ENCODE assay signal across 8 cellular contexts in genomic region chr15:67146214-67146613, GRCh38.
DNase-seq lines count a peak whose midpoint lies in the region; ATAC-seq, FAIRE-seq and TF ChIP-seq lines count a peak whose summit lies in the region.

No MANE protein-coding gene starts in this region.

- H3K79me2 ChIP-seq in PC-3 (ENCODE audit: low read length) (peaks cover 86% of the 10 kb centered on the region), endothelial cell of umbilical vein (ENCODE audit: control insufficient read depth, insufficient read depth, low read length) (peaks cover 86% of the 10 kb centered on the region), neural progenitor cell (ENCODE audit: low read depth) (peaks cover 55% of the 10 kb centered on the region)

- CTCF ChIA-PET in CD8-positive, alpha-beta memory T cell (lab: Charles Lee), result no interaction called here
- CTCF ChIA-PET in PC-3 (lab: Charles Lee) (no interaction called here), endothelial cell of umbilical vein (lab: Charles Lee) (interaction anchor here (1.1 to 1.4 kb wide), 4 partner anchors 8 to 200 kb away, joined by 3 to 4 read pairs (median 4); no protein-coding TSS in a partner anchor)

- peaks cover 0 to 2% of the 10 kb centered on the region in 2 donors for H3K27me3 Mint-ChIP-seq in CD8-positive, alpha-beta memory T cell
- H3K27me3 Mint-ChIP-seq in neural progenitor cell (ENCODE audit: insufficient read depth, low read depth), result peaks cover 3% of the 10 kb centered on the region

- ATAC-seq in PC-3, result peak; percentile 4

- no peaks in the 10 kb centered on the region for H4K20me1 ChIP-seq in PC-3 (ENCODE audit: low read length)
- H4K20me1 ChIP-seq in endothelial cell of umbilical vein (replicated peaks; ENCODE audit: control insufficient read depth, extremely low read depth, insufficient read depth, low read length), result no peaks in the 10 kb centered on the region
- H4K20me1 ChIP-seq in neural progenitor cell (ENCODE audit: low read depth), result peaks cover 59% of the 10 kb centered on the region

- dilution Hi-C loops in endothelial cell of umbilical vein (cut with MboI; ENCODE audit: extremely low pct_ligation_motif_present, low sequenced_read_pairs), result no loop called here

- no peaks in the 10 kb centered on the region for H3K9me3 Mint-ChIP-seq in CD8-positive, alpha-beta memory T cell
- no peaks in the 10 kb centered on the region for H3K9me3 Mint-ChIP-seq in neural progenitor cell

- peak overlapping the region; percentile 29 to 98 (median 85) for H3K27ac Mint-ChIP-seq in CD8-positive, alpha-beta memory T cell
- H3K27ac Mint-ChIP-seq in neural progenitor cell, result peak overlapping the region; percentile 89

- BruUV-seq in PC-3 (replicated peaks; lab: Mats Ljungman, UMichigan), result no TSS peak
- no TSS peak for BruUV-seq in endothelial cell of umbilical vein (replicated peaks; lab: Mats Ljungman, UMichigan)

- H3K36me3 ChIP-seq in CD8-positive, alpha-beta memory T cell (ENCODE audit: insufficient read depth, low read length), result no peaks in the 10 kb centered on the region
- H3K36me3 ChIP-seq in PC-3 (ENCODE audit: low read depth, low read length), result peaks cover 8% of the 10 kb centered on the region
- no peaks in the 10 kb centered on the region for H3K36me3 ChIP-seq in endothelial cell of umbilical vein (ENCODE audit: control insufficient read depth in 2 of 2, extremely low read depth in 1 of 2, insufficient read depth in 2 of 2, low read length in 2 of 2)
- no peaks in the 10 kb centered on the region for H3K36me3 ChIP-seq in neural progenitor cell

- peaks cover 90 to 99% (median 96%) of the 10 kb centered on the region in 3 donors for H3K4me1 Mint-ChIP-seq in CD8-positive, alpha-beta memory T cell
- peaks cover 94% of the 10 kb centered on the region for H3K4me1 Mint-ChIP-seq in neural progenitor cell

- no peak for DNase-seq in CD8-positive, alpha-beta memory T cell
- DNase-seq in PC-3 (peak; percentile 61), endothelial cell of umbilical vein (ENCODE audit: low read depth, low spot score) (peak; percentile 78), neural progenitor cell (ENCODE audit: low spot score) (no peak), lower leg skin (ENCODE audit: low spot score in 2 of 2) (no peak), SIG-M5 treated with dmso at 0.1 percent for 504 hours (lab: John Stamatoyannopoulos, UW; ENCODE audit: unreplicated experiment) (no peak), NCI-H2081 treated with DMSO at 0.1 percent for 48 hours (lab: John Stamatoyannopoulos, UW) (no peak), hypothalamus (lab: John Stamatoyannopoulos, UW) (no peak)

- H3K4me3 Mint-ChIP-seq in CD8-positive, alpha-beta memory T cell, result peak overlapping the region in 3 of 7 donors; percentile 17 to 72 (median 22)
- no peak overlapping the region for H3K4me3 Mint-ChIP-seq in neural progenitor cell

- H3F3A ChIP-seq in PC-3 (ENCODE audit: low read length, unreplicated experiment) (peaks cover 5% of the 10 kb centered on the region), neural progenitor cell (ENCODE audit: low read depth) (peaks cover 43% of the 10 kb centered on the region)

- no peaks in the 10 kb centered on the region for H3K9me2 ChIP-seq in PC-3 (replicated peaks; ENCODE audit: low read length)

- TF ChIP-seq POLR2A in endothelial cell of umbilical vein (IDR thresholded peaks at IDR 0.05; ENCODE audit: low read depth, low read length) (no peak), lower leg skin (IDR thresholded peaks at IDR 0.05) (no peak)

- 27 to 45% methylated on average over 6 of the region's 6 CpGs for WGBS in lower leg skin, 2 donors

- no peaks in the 10 kb centered on the region for H3K9me3 ChIP-seq in CD8-positive, alpha-beta memory T cell (ENCODE audit: low read length)
- H3K9me3 ChIP-seq in PC-3 (ENCODE audit: low read length) (no peaks in the 10 kb centered on the region), endothelial cell of umbilical vein (replicated peaks; ENCODE audit: control insufficient read depth, insufficient read depth, low read length) (no peaks in the 10 kb centered on the region), neural progenitor cell (ENCODE audit: low read depth) (no peaks in the 10 kb centered on the region)

- H3K9ac ChIP-seq in PC-3 (ENCODE audit: low read length) (peak overlapping the region; percentile 94), endothelial cell of umbilical vein (replicated peaks; ENCODE audit: extremely low read depth, insufficient read depth, low read length) (peak overlapping the region; percentile 92), neural progenitor cell (no peak overlapping the region)

- intact Hi-C loops in PC-3 (cut with micrococcal nuclease) (no loop called here), endothelial cell of umbilical vein (cut with micrococcal nuclease) (loop anchor here (1.0 to 5.0 kb wide), 4 partner anchors 18 to 134 kb away; no protein-coding TSS in a partner anchor), lower leg skin (cut with DNase I; ENCODE audit: low total_unique reads) (no loop called here)

- no peaks in the 10 kb centered on the region for H3K9me1 ChIP-seq in endothelial cell of umbilical vein (replicated peaks; ENCODE audit: control insufficient read depth, extremely low read depth, insufficient read depth, low read length)

- H3K36me3 Mint-ChIP-seq in CD8-positive, alpha-beta memory T cell, result peaks cover 0 to 14% (median 6%) of the 10 kb centered on the region in 3 donors
- no peaks in the 10 kb centered on the region for H3K36me3 Mint-ChIP-seq in neural progenitor cell

- no peak overlapping the region for H3K4me3 ChIP-seq in CD8-positive, alpha-beta memory T cell (ENCODE audit: low read length)
- H3K4me3 ChIP-seq in PC-3 (ENCODE audit: low read length), result no peak overlapping the region
- no peak overlapping the region for H3K4me3 ChIP-seq in endothelial cell of umbilical vein (replicated peaks in 1 of 3; ENCODE audit: insufficient read depth in 1 of 3, low read depth in 1 of 3, low read length in 3 of 3)
- no peak overlapping the region for H3K4me3 ChIP-seq in neural progenitor cell
- H3K4me3 ChIP-seq in lower leg skin (ENCODE audit: low read depth, poor library complexity, severe bottlenecking), result no peak overlapping the region

- TF ChIP-seq CTCF in PC-3 (conservative IDR thresholded peaks at IDR 0.05; ENCODE audit: low read depth, low read length) (no peak), endothelial cell of umbilical vein (IDR thresholded peaks at IDR 0.05; ENCODE audit: extremely low read depth in 1 of 2, insufficient read depth in 1 of 2, low read depth in 1 of 2, low read length in 2 of 2) (no peak), neural progenitor cell (IDR thresholded peaks at IDR 0.05) (no peak), lower leg skin (IDR thresholded peaks at IDR 0.05) (no peak)

- no peak overlapping the region for H3K27ac ChIP-seq in CD8-positive, alpha-beta memory T cell (ENCODE audit: low read depth, low read length)
- H3K27ac ChIP-seq in PC-3 (ENCODE audit: low read length) (peak overlapping the region; percentile 100), endothelial cell of umbilical vein (ENCODE audit: insufficient read depth, low read depth, low read length) (peak overlapping the region; percentile 100), neural progenitor cell (peak overlapping the region; percentile 5)

- H3K27me3 ChIP-seq in CD8-positive, alpha-beta memory T cell (ENCODE audit: insufficient read depth, low read length, poor library complexity, severe bottlenecking), result no peaks in the 10 kb centered on the region
- H3K27me3 ChIP-seq in PC-3 (ENCODE audit: low read length) (no peaks in the 10 kb centered on the region), endothelial cell of umbilical vein (ENCODE audit: control insufficient read depth in 2 of 2, insufficient read depth in 2 of 2, low read length in 2 of 2) (no peaks in the 10 kb centered on the region), neural progenitor cell (no peaks in the 10 kb centered on the region)

- peaks cover 76% of the 10 kb centered on the region for H3K4me1 ChIP-seq in CD8-positive, alpha-beta memory T cell (ENCODE audit: insufficient read depth, low read length)
- H3K4me1 ChIP-seq in PC-3 (ENCODE audit: insufficient read depth, low read length), result peaks cover 92% of the 10 kb centered on the region
- peaks cover 88% of the 10 kb centered on the region for H3K4me1 ChIP-seq in endothelial cell of umbilical vein (ENCODE audit: control insufficient read depth, extremely low read depth, insufficient read depth, low read length)
- H3K4me1 ChIP-seq in neural progenitor cell, result peaks cover 70% of the 10 kb centered on the region

- POLR2A ChIA-PET in CD8-positive, alpha-beta memory T cell (lab: Charles Lee), result no interaction called here
- POLR2A ChIA-PET in PC-3 (lab: Charles Lee; ENCODE audit: unreplicated experiment) (interaction anchor here (0.7 kb wide), 1 partner anchor 9 kb away, joined by 3 read pairs; no protein-coding TSS in a partner anchor), endothelial cell of umbilical vein (lab: Charles Lee) (no interaction called here)

- H3K4me2 ChIP-seq in PC-3 (ENCODE audit: low read length) (peak overlapping the region; percentile 62), endothelial cell of umbilical vein (ENCODE audit: insufficient read depth, low read length) (no peak overlapping the region), neural progenitor cell (peak overlapping the region; percentile 32)

- peak; percentile 73 for FAIRE-seq in endothelial cell of umbilical vein (lab: Jason Lieb, UNC)

- H2AFZ ChIP-seq in PC-3 (ENCODE audit: low read length) (no peak overlapping the region), endothelial cell of umbilical vein (ENCODE audit: low read depth, low read length) (no peak overlapping the region), neural progenitor cell (replicated peaks) (no peak overlapping the region)

TF ChIP-seq in endothelial cell of umbilical vein, 7 proteins besides CTCF, POLR2A, EP300 and RAD21:
- TF ChIP-seq FOS (IDR thresholded peaks at IDR 0.05; ENCODE audit: borderline replicate concordance, insufficient read depth, low read length) (no peak), POLR2AphosphoS5 (IDR thresholded peaks at IDR 0.05; ENCODE audit: insufficient read depth, low read depth, low read length) (peak; percentile 19), GATA2 (IDR thresholded peaks at IDR 0.05; ENCODE audit: insufficient read depth, insufficient read length, low read depth, low read length) (no peak), EZH2 (IDR thresholded peaks at IDR 0.05; ENCODE audit: borderline replicate concordance, low read depth, low read length, severe bottlenecking) (no peak), JUN (IDR thresholded peaks at IDR 0.05; ENCODE audit: borderline replicate concordance, insufficient read depth, insufficient read length, low read depth) (no peak), MAX (IDR thresholded peaks at IDR 0.05; ENCODE audit: insufficient read depth, insufficient read length) (peak; percentile 89), MYC (IDR thresholded peaks at IDR 0.05; ENCODE audit: low read depth, low read length) (peak; percentile 25)

Comparison
In these comparisons a context has a peak if more than half of its experiments do, and no peak if none do; other contexts are left out.
1. DNase-seq: peak in PC-3 (single experiment) and endothelial cell of umbilical vein (single experiment); none in CD8-positive, alpha-beta memory T cell (0 of 5), neural progenitor cell (single experiment), lower leg skin (0 of 2), SIG-M5 treated with dmso at 0.1 percent for 504 hours (single experiment), NCI-H2081 treated with DMSO at 0.1 percent for 48 hours (single experiment) and hypothalamus (0 of 51).